ENCODE assay signal across 24 cellular contexts in genomic region chr2:235478609-235479008, GRCh38. TPM values are rescaled to one million over a fixed set of nuclear protein-coding genes. Genes with fewer than 3 reads are reported as not detected.
DNase-seq lines count a peak whose midpoint lies in the region; ATAC-seq, FAIRE-seq and TF ChIP-seq lines count a peak whose summit lies in the region.
"Had no signal": no experiment of that assay in that cellular context is flagged by ENCODE, and none has a peak within 500 bp of the region (broad histone marks: within the 10 kb centered on the region; RNA-seq: fewer than 3 reads in every experiment).

No MANE protein-coding gene starts in this region.

- H3K36me3 ChIP-seq in kidney (ENCODE audit: control insufficient read depth in 1 of 2, insufficient read depth in 2 of 2, low read length in 2 of 2), result no peaks in the 10 kb centered on the region
- no peaks in the 10 kb centered on the region for H3K36me3 ChIP-seq in pancreas
- no peaks in the 10 kb centered on the region for H3K36me3 ChIP-seq in trophoblast cell (ENCODE audit: control insufficient read depth in 1 of 2, insufficient read depth in 2 of 2, low read length in 2 of 2)
- H3K36me3 ChIP-seq: BLaER1 had no signal

- no peak for TF ChIP-seq CTCF in kidney (IDR thresholded peaks at IDR 0.05; ENCODE audit: borderline replicate concordance, extremely low read depth, insufficient read depth)
- no peak for TF ChIP-seq CTCF in pancreas (IDR thresholded peaks at IDR 0.05)

- FAIRE-seq in kidney (lab: Jason Lieb, UNC) (peak; percentile 19), pancreas (lab: Jason Lieb, UNC) (no peak)
- FAIRE-seq: GM12891, H1 had no signal

- no peak overlapping the region for H3K23ac ChIP-seq in trophoblast cell (ENCODE audit: low read length)

- H3K9me3 ChIP-seq in kidney (ENCODE audit: control insufficient read depth in 1 of 2, low read length in 2 of 2), result no peaks in the 10 kb centered on the region
- H3K9me3 ChIP-seq in pancreas, result no peaks in the 10 kb centered on the region
- peaks cover 2% of the 10 kb centered on the region for H3K9me3 ChIP-seq in trophoblast cell (ENCODE audit: insufficient read depth, low read depth, low read length)

- no peak overlapping the region for H4K8ac ChIP-seq in trophoblast cell (ENCODE audit: low read depth, low read length)

- H2AFZ ChIP-seq in trophoblast cell (ENCODE audit: insufficient read depth, low read length, poor library complexity), result no peak overlapping the region

- DNase-seq in NCI-H345 (lab: John Stamatoyannopoulos, UW) (peak; percentile 10), NCI-H345 treated with DMSO at 0.1 percent for 48 hours (lab: John Stamatoyannopoulos, UW; ENCODE audit: unreplicated experiment) (no peak), RPMI8226 (peak; percentile 8), kidney (no peak), pancreas (peak in 1 of 6 donors; percentile 17), trophoblast cell (no peak), AG08396 (ENCODE audit: low spot score) (no peak)
- DNase-seq in stimulated activated CD4-positive, alpha-beta T cell treated with anti-CD3 and anti-CD28 coated beads, Interleukin-1b, Interleukin-23, amount 100 ng/mL, for 48 hours, result no peak
- DNase-seq: CD4-positive, alpha-beta T cell; COR-L47; DMS79; GF-D8; HCEC 1CT; NCI-H1105 treated with DMSO at 0.1 percent for 48 hours; NCI-H2081; NCI-H2171; NCI-H226; NCI-H524; SHP77; T-cell had no signal

- no peak overlapping the region for H3K18ac ChIP-seq in trophoblast cell (ENCODE audit: low read length)

- no peak overlapping the region for H3K27ac ChIP-seq in kidney (ENCODE audit: low read depth in 2 of 2, low read length in 2 of 2)
- peak overlapping the region in 1 of 4 donors; percentile 12 for H3K27ac ChIP-seq in pancreas
- no peak overlapping the region for H3K27ac ChIP-seq in trophoblast cell (ENCODE audit: low read depth, low read length)
- H3K27ac ChIP-seq: BLaER1, RWPE1 had no signal

- H3K9ac ChIP-seq in kidney (ENCODE audit: low read length in 2 of 2), result no peak overlapping the region
- H3K9ac ChIP-seq in trophoblast cell (ENCODE audit: low read length), result no peak overlapping the region
- H3K9ac ChIP-seq: BLaER1 had no signal

- H3K4me1 ChIP-seq in kidney (ENCODE audit: control insufficient read depth in 1 of 2, insufficient read depth in 1 of 2, low read depth in 1 of 2, low read length in 2 of 2) (no peaks in the 10 kb centered on the region), pancreas (peaks cover 7 to 10% (median 9%) of the 10 kb centered on the region in 3 donors), trophoblast cell (ENCODE audit: control insufficient read depth in 1 of 2, insufficient read depth in 2 of 2, low read length in 2 of 2) (no peaks in the 10 kb centered on the region)
- H3K4me1 ChIP-seq: BLaER1 had no signal

- ATAC-seq in pancreas, result peak; percentile 87 to 96 (median 90)
- ATAC-seq: T-cell had no signal

- no peak overlapping the region for H3K14ac ChIP-seq in trophoblast cell (ENCODE audit: low read length)

- no peaks in the 10 kb centered on the region for H3K79me1 ChIP-seq in trophoblast cell (ENCODE audit: low read length)

- H2BK120ac ChIP-seq in trophoblast cell (ENCODE audit: insufficient read depth, low read length, poor library complexity), result no peak overlapping the region

- H3K27me3 ChIP-seq in pancreas (no peaks in the 10 kb centered on the region), trophoblast cell (ENCODE audit: insufficient read depth, low read length) (no peaks in the 10 kb centered on the region)
- H3K27me3 ChIP-seq: BLaER1 had no signal

- intact Hi-C loops in kidney (cut with DNase I) (no loop called here), pancreas (cut with DNase I) (no loop called here)

- no peak overlapping the region for H2BK12ac ChIP-seq in trophoblast cell (ENCODE audit: low read length)

- H3K4me3 ChIP-seq in kidney (ENCODE audit: low read length in 2 of 2) (no peak overlapping the region), pancreas (no peak overlapping the region), trophoblast cell (ENCODE audit: low read depth, low read length) (no peak overlapping the region)
- H3K4me3 ChIP-seq: BLaER1 had no signal

- H4K12ac ChIP-seq in trophoblast cell (ENCODE audit: low read depth, low read length), result no peak overlapping the region

- H2AK5ac ChIP-seq in trophoblast cell (ENCODE audit: low read length), result no peak overlapping the region

- no peak overlapping the region for H3K4ac ChIP-seq in trophoblast cell (ENCODE audit: low read depth, low read length)

- no peak overlapping the region for H3K4me2 ChIP-seq in trophoblast cell (ENCODE audit: low read length)
- H3K4me2 ChIP-seq: BLaER1 had no signal

- WGBS in pancreas, 2 donors, result 8 to 10% methylated on average over 6 of the region's 6 CpGs
- WGBS in trophoblast cell (ENCODE audit: extremely low coverage, insufficient coverage, insufficient read length), result no CpG with 5 or more reads among the region's 6 CpGs

- H3K79me2 ChIP-seq in trophoblast cell (ENCODE audit: control insufficient read depth, insufficient read depth, low read length, poor library complexity), result no peaks in the 10 kb centered on the region

- no peak overlapping the region for H2BK5ac ChIP-seq in trophoblast cell (ENCODE audit: low read depth, low read length, poor library complexity)

- no peak overlapping the region for H4K91ac ChIP-seq in trophoblast cell (ENCODE audit: low read depth, low read length)

RNA-seq across cellular contexts. Expression of gene AGAP1, which starts 15.2 kb away (rescaled TPM):
- total RNA-seq in kidney (44.5 TPM), pancreas (10 to 100 TPM; 16.1 to 27.6 (median 19.4) TPM)
- polyA plus RNA-seq in kidney (ENCODE audit: insufficient read depth, low read depth, low replicate concordance) (8.1 TPM), pancreas (1 to 10 TPM; 5.0 to 6.8 TPM)
- 17.8 and 18.9 TPM in 2 replicates for polyA plus RNA-seq in trophoblast cell (2013)

Comparison
In these comparisons a context has a peak if more than half of its experiments do, and no peak if none do; other contexts are left out.
1. DNase-seq: peak in NCI-H345 (single experiment) and RPMI8226 (single experiment); none in NCI-H345 treated with DMSO at 0.1 percent for 48 hours (single experiment), kidney (single experiment), trophoblast cell (0 of 2), AG08396 (single experiment) and stimulated activated CD4-positive, alpha-beta T cell treated with anti-CD3 and anti-CD28 coated beads, Interleukin-1b, Interleukin-23, amount 100 ng/mL, for 48 hours (single experiment).